ENCODE assay signal across 8 cellular contexts in the genomic region with DNA sequence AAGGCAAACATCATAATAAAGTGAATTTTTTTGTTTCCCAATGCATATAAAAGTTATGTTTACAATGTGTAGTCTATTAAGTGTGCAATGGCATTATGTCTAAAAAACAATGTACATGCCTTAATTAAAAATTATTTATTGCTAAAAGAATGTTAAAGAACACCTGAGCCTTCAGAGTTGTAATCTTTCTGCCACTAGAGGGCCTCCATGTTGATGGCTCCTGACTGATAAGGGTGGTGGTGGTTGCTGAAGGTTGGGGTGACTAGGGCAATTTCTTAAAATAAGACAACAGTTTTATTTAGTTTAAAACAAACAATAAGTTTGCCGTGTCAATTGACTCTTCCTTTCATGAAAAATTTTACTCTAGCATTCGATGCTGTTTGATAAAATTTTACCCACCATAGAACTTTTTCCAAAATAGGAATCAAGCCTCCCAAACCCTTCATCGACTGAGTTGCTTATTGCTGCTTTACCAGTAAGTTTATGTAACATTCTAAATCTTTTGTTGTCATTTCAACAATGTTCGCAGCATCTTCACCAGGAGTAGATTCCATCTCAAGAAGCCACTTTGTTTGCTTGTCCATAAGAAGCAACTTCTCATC. TPM values are rescaled to one million over a fixed set of nuclear protein-coding genes. Genes with fewer than 3 reads are reported as not detected.
A peak's percentile ranks its signal among the peaks of the same experiment; 100 is the strongest.
DNase-seq lines count a peak whose midpoint lies in the region; ATAC-seq and TF ChIP-seq lines count a peak whose summit lies in the region.

No MANE protein-coding gene starts in this region.

- H3K9me3 ChIP-seq in T-helper 17 cell (ENCODE audit: control insufficient read depth, low read length, poor library complexity, severe bottlenecking) (no peaks in the 10 kb centered on the region), gastroesophageal sphincter (no peaks in the 10 kb centered on the region)

- 80 to 81% methylated on average over 4 of the region's 4 CpGs for WGBS in gastroesophageal sphincter (ENCODE audit: low coverage in 1 of 2), 2 donors

- no peaks in the 10 kb centered on the region for H3K27me3 Mint-ChIP-seq in T-helper 17 cell

- H3K27me3 ChIP-seq in gastroesophageal sphincter, result no peaks in the 10 kb centered on the region

- peaks cover 37% of the 10 kb centered on the region for H3K4me1 Mint-ChIP-seq in T-helper 17 cell

- H3K36me3 Mint-ChIP-seq in T-helper 17 cell (ENCODE audit: low read depth), result no peaks in the 10 kb centered on the region

- no peak for DNase-seq in AG09309 (ENCODE audit: low read depth)
- DNase-seq in GM13976 (ENCODE audit: low spot score), result no peak
- DNase-seq in T-helper 17 cell, result peak in 1 of 3 donors; percentile 11
- DNase-seq in superior temporal gyrus (ENCODE audit: extremely low spot score), result peak; percentile 44
- DNase-seq in SIG-M5 treated with dmso at 0.1 percent for 504 hours (lab: John Stamatoyannopoulos, UW; ENCODE audit: unreplicated experiment), result no peak
- no peak for DNase-seq in OCI-M2 (lab: John Stamatoyannopoulos, UW; ENCODE audit: unreplicated experiment)
- no peak for DNase-seq in NCI-H446 (lab: John Stamatoyannopoulos, UW)

- TF ChIP-seq CTCF in AG09309 (IDR thresholded peaks at IDR 0.05; ENCODE audit: control insufficient read depth, insufficient read depth, low read depth, low read length, missing control alignments) (peak; percentile 52), GM13976 (IDR thresholded peaks at IDR 0.05; ENCODE audit: borderline replicate concordance, control extremely low read depth, extremely low read depth, insufficient read depth, missing control alignments) (peak; percentile 21), gastroesophageal sphincter (IDR thresholded peaks at IDR 0.05) (peak in 3 of 4 experiments; percentile 4 to 41 (median 19))

- ATAC-seq in T-helper 17 cell (peak; percentile 77), gastroesophageal sphincter (no peak)

- no peak for TF ChIP-seq EP300 in gastroesophageal sphincter (IDR thresholded peaks at IDR 0.05)

- no peak overlapping the region for H3K27ac ChIP-seq in gastroesophageal sphincter

- H3K36me3 ChIP-seq in gastroesophageal sphincter, result no peaks in the 10 kb centered on the region

- no peak overlapping the region for H3K4me3 Mint-ChIP-seq in T-helper 17 cell

- no peak for TF ChIP-seq POLR2A in gastroesophageal sphincter (IDR thresholded peaks at IDR 0.05)

- in situ Hi-C loops in GM13976 (cut with MboI; ENCODE audit: low sequenced_read_pairs, unreplicated experiment), result no loop called here

- H3K4me1 ChIP-seq in gastroesophageal sphincter, result peaks cover 0 to 48% (median 0%) of the 10 kb centered on the region in 3 donors

- H3K27ac Mint-ChIP-seq in T-helper 17 cell, result no peak overlapping the region

- H3K4me3 ChIP-seq in AG09309 (ENCODE audit: control insufficient read depth, low read depth, low read length) (no peak overlapping the region), gastroesophageal sphincter (no peak overlapping the region)

RNA-seq across cellular contexts. Expression of a gene that starts 32.3 kb away (rescaled TPM):
- total RNA-seq in T-helper 17 cell (100 to 1,000 TPM in 1 of 2 donors, 10 to 100 TPM in 1; 91.0 to 100 TPM), gastroesophageal sphincter (10 to 100 TPM; 52.7 to 96.2 (median 54.2) TPM)
